9 cellular contexts compared by ENCODE assay signal in the genomic region with DNA sequence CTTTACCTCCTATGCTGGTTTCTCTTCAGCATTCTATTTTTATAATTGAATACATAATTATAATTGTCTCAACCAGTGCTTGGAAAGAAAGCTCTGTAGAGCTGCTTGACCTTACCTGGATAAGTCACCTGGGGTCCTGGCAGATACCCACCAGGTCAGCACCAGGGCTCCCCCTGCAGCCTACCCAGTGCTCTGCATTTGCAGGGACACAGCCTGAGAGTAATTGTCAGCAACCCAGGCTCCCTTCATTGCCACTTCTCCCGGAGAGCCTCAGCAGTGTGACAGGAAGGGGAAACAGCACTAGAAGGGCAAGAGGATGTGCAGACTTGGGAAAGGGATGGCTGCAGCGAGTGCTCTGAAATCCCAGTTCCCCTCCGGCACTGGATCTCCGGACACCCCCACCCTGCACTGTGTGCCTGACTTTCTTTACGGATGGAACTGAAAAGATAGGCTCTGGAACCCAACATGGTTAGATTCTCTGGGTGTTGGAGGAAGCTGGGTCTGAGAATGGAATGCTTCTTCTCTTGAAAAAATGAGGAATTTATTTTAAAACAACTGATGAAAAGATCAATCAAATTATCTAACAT. TPM values are rescaled to one million over a fixed set of nuclear protein-coding genes. Genes with fewer than 3 reads are reported as not detected.
DNase-seq lines count a peak whose midpoint lies in the region; ATAC-seq and TF ChIP-seq lines count a peak whose summit lies in the region.
"Had no signal": no experiment of that assay in that cellular context is flagged by ENCODE, and none has a peak within 500 bp of the region (broad histone marks: within the 10 kb centered on the region; RNA-seq: fewer than 3 reads in every experiment).

No MANE protein-coding gene starts in this region.

- WGBS in liver, result 17% methylated on average over 5 of the region's 5 CpGs
- WGBS in lower leg skin, 2 donors, result 19 to 21% methylated on average over 5 of the region's 5 CpGs

- TF ChIP-seq RAD21 in liver (IDR thresholded peaks at IDR 0.05), result peak; percentile 63 to 79

- H3K4me3 ChIP-seq in liver (ENCODE audit: low read depth in 1 of 3, low read length in 3 of 3) (no peak overlapping the region), lower leg skin (ENCODE audit: low read depth, poor library complexity, severe bottlenecking) (no peak overlapping the region)
- H3K4me3 ChIP-seq: SK-N-MC had no signal

- H3K36me3 ChIP-seq in liver (ENCODE audit: control insufficient read depth in 4 of 4, insufficient read depth in 3 of 4, low read depth in 1 of 4, low read length in 3 of 4), result no peaks in the 10 kb centered on the region

- no peak overlapping the region for H3K9ac ChIP-seq in liver (ENCODE audit: low read depth in 1 of 2, low read length in 2 of 2)

- H3K4me3 Mint-ChIP-seq in activated T-cell treated with anti-CD3 and anti-CD28 coated beads, Interleukin-2, amount 50 U/mL, for 72 hours, result no peak overlapping the region

- peak; percentile 20 for DNase-seq in DMS79 treated with DMSO at 0.1 percent for 48 hours (lab: John Stamatoyannopoulos, UW)
- peak; percentile 28 for DNase-seq in MV-4-11 (lab: John Stamatoyannopoulos, UW)
- DNase-seq in activated T-cell treated with anti-CD3 and anti-CD28 coated beads, Interleukin-2, amount 50 U/mL, for 72 hours, result peak; percentile 46 to 49
- no peak for DNase-seq in GM19238 (ENCODE audit: insufficient read length, low spot score)
- DNase-seq in lower leg skin (ENCODE audit: low spot score in 2 of 2), result no peak

- H3K27me3 ChIP-seq in liver (ENCODE audit: control insufficient read depth in 4 of 4, insufficient read depth in 4 of 4, low read length in 3 of 4), result no peaks in the 10 kb centered on the region

- intact Hi-C loops in lower leg skin (cut with DNase I; ENCODE audit: low total_unique reads), result no loop called here

- H3K27ac Mint-ChIP-seq in activated T-cell treated with anti-CD3 and anti-CD28 coated beads, Interleukin-2, amount 50 U/mL, for 72 hours, result no peak overlapping the region

- peaks cover 7% of the 10 kb centered on the region for H3K4me1 Mint-ChIP-seq in activated T-cell treated with anti-CD3 and anti-CD28 coated beads, Interleukin-2, amount 50 U/mL, for 72 hours (ENCODE audit: low read depth)

- no peaks in the 10 kb centered on the region for H3K9me3 Mint-ChIP-seq in activated T-cell treated with anti-CD3 and anti-CD28 coated beads, Interleukin-2, amount 50 U/mL, for 72 hours

- peak; percentile 53 for ATAC-seq in GM19467 (IDR thresholded peaks at IDR 0.05; ENCODE audit: unreplicated experiment)
- ATAC-seq in activated T-cell treated with anti-CD3 and anti-CD28 coated beads, Interleukin-2, amount 50 U/mL, for 72 hours (replicated peaks in 1 of 2), result peak; percentile 65 to 71
- ATAC-seq in GM21717 (IDR thresholded peaks at IDR 0.05; ENCODE audit: unreplicated experiment), result no peak

- peaks cover 0 to 3% (median 1%) of the 10 kb centered on the region in 4 donors for H3K4me1 ChIP-seq in liver (ENCODE audit: control insufficient read depth in 4 of 4, insufficient read depth in 4 of 4, low read length in 3 of 4)

- no peaks in the 10 kb centered on the region for H3K36me3 Mint-ChIP-seq in activated T-cell treated with anti-CD3 and anti-CD28 coated beads, Interleukin-2, amount 50 U/mL, for 72 hours (ENCODE audit: insufficient read depth in 2 of 2)

- no peaks in the 10 kb centered on the region for H3K9me3 ChIP-seq in liver (ENCODE audit: control insufficient read depth in 4 of 4, low read length in 3 of 4)

- H3K27ac ChIP-seq in liver (ENCODE audit: low read depth in 1 of 2, low read length in 2 of 2), result no peak overlapping the region
- H3K27ac ChIP-seq: SK-N-MC had no signal

- TF ChIP-seq POLR2A in lower leg skin (IDR thresholded peaks at IDR 0.05), result no peak

- peak; percentile 48 for TF ChIP-seq CTCF in liver (IDR thresholded peaks at IDR 0.05; ENCODE audit: low read depth, low read length, missing input control)
- TF ChIP-seq CTCF in lower leg skin (IDR thresholded peaks at IDR 0.05), result no peak

- H3K27me3 Mint-ChIP-seq in activated T-cell treated with anti-CD3 and anti-CD28 coated beads, Interleukin-2, amount 50 U/mL, for 72 hours (ENCODE audit: low read depth), result peaks cover 15% of the 10 kb centered on the region

TF ChIP-seq in liver, 16 proteins besides CTCF, POLR2A, EP300 and RAD21:
- TF ChIP-seq GABPA (IDR thresholded peaks at IDR 0.05 in 1 of 2, conservative IDR thresholded peaks at IDR 0.05 in 1 of 2) (no peak), RXRA (IDR thresholded peaks at IDR 0.05) (no peak), SP1 (IDR thresholded peaks at IDR 0.05) (no peak), YY1 (IDR thresholded peaks at IDR 0.05) (no peak), HNF4A (conservative IDR thresholded peaks at IDR 0.05) (no peak), EGR1 (IDR thresholded peaks at IDR 0.05; ENCODE audit: low read depth in 2 of 2) (no peak), HNF4G (IDR thresholded peaks at IDR 0.05) (no peak), NR2F2 (IDR thresholded peaks at IDR 0.05) (no peak), FOXA1 (IDR thresholded peaks at IDR 0.05) (no peak), FOXA2 (IDR thresholded peaks at IDR 0.05) (no peak)
- TF ChIP-seq, protein P1, sequence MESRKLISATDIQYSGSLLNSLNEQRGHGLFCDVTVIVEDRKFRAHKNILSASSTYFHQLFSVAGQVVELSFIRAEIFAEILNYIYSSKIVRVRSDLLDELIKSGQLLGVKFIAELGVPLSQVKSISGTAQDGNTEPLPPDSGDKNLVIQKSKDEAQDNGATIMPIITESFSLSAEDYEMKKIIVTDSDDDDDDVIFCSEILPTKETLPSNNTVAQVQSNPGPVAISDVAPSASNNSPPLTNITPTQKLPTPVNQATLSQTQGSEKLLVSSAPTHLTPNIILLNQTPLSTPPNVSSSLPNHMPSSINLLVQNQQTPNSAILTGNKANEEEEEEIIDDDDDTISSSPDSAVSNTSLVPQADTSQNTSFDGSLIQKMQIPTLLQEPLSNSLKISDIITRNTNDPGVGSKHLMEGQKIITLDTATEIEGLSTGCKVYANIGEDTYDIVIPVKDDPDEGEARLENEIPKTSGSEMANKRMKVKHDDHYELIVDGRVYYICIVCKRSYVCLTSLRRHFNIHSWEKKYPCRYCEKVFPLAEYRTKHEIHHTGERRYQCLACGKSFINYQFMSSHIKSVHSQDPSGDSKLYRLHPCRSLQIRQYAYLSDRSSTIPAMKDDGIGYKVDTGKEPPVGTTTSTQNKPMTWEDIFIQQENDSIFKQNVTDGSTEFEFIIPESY (IDR thresholded peaks at IDR 0.05), result no peak
- TF ChIP-seq, protein P2, sequence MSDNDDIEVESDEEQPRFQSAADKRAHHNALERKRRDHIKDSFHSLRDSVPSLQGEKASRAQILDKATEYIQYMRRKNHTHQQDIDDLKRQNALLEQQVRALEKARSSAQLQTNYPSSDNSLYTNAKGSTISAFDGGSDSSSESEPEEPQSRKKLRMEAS (IDR thresholded peaks at IDR 0.05), result no peak
TF ChIP-seq in liver: peak in this region for 0.

RNA-seq across cellular contexts. Expression of a gene that starts 11.4 kb away (rescaled TPM):
- not detected for total RNA-seq in activated T-cell treated with anti-CD3 and anti-CD28 coated beads, Interleukin-2, amount 50 U/mL, for 72 hours
- total RNA-seq in liver, result not detected
- polyA plus RNA-seq in liver, result not detected
- not detected for total RNA-seq in lower leg skin

RNA-seq across cellular contexts. Expression of a gene that starts 22.6 kb away (rescaled TPM):
- total RNA-seq in activated T-cell treated with anti-CD3 and anti-CD28 coated beads, Interleukin-2, amount 50 U/mL, for 72 hours, result 100 to 1,000 TPM; 237 to 285 TPM
- 100 to 1,000 TPM in 1 of 2 donors, 10 to 100 TPM in 1; 73.9 to 214 TPM for total RNA-seq in liver
- polyA plus RNA-seq in liver, result 10 to 100 TPM; 59.4 to 94.3 TPM
- 10 to 100 TPM; 62.0 to 89.4 (median 82.1) TPM for total RNA-seq in lower leg skin

RNA-seq across cellular contexts. Expression of a gene that starts 35.8 kb away (rescaled TPM):
- total RNA-seq in activated T-cell treated with anti-CD3 and anti-CD28 coated beads, Interleukin-2, amount 50 U/mL, for 72 hours, result 1 to 10 TPM; 2.7 to 3.2 TPM
- total RNA-seq in liver (under 1 TPM; 0.23 to 0.67 TPM), lower leg skin (1 to 10 TPM in 3 of 4 donors, not detected in 1; 1.6 to 3.7 (median 2.2) TPM)
- polyA plus RNA-seq in liver, result not detected

RNA-seq across cellular contexts. Expression of a gene that starts 41.1 kb away (rescaled TPM):
- total RNA-seq in activated T-cell treated with anti-CD3 and anti-CD28 coated beads, Interleukin-2, amount 50 U/mL, for 72 hours, result 100 to 1,000 TPM; 114 to 135 TPM
- 10 to 100 TPM; 47.8 to 49.6 TPM for total RNA-seq in liver
- 10 to 100 TPM; 61.1 to 90.0 TPM for polyA plus RNA-seq in liver
- total RNA-seq in lower leg skin, result 100 to 1,000 TPM; 187 to 270 (median 237) TPM

RNA-seq across cellular contexts. Expression of a gene that starts 44.0 kb away (rescaled TPM):
- total RNA-seq in activated T-cell treated with anti-CD3 and anti-CD28 coated beads, Interleukin-2, amount 50 U/mL, for 72 hours, result 10 to 100 TPM; 24.5 to 25.1 TPM
- total RNA-seq in liver (10 to 100 TPM in 1 of 2 donors, 1 to 10 TPM in 1; 8.7 to 16.1 TPM), lower leg skin (10 to 100 TPM; 20.2 to 27.2 (median 22.1) TPM)
- polyA plus RNA-seq in liver, result 1 to 10 TPM; 4.6 to 7.3 TPM

Comparison
In these comparisons a context has a peak if more than half of its experiments do, and no peak if none do; other contexts are left out.
1. DNase-seq: peak in DMS79 treated with DMSO at 0.1 percent for 48 hours (single experiment), MV-4-11 (single experiment) and activated T-cell treated with anti-CD3 and anti-CD28 coated beads, Interleukin-2, amount 50 U/mL, for 72 hours (2 of 2); none in GM19238 (single experiment) and lower leg skin (0 of 2).